In genomic region chr12:9378430-9378835, GRCh38 we compare ENCODE assay signal across 1 cellular context.
A peak's percentile ranks its signal among the peaks of the same experiment; 100 is the strongest.
TF ChIP-seq lines count a peak whose summit lies in the region.

No MANE protein-coding gene starts in this region.

TF ChIP-seq in HepG2, 621 proteins besides CTCF, POLR2A, EP300 and RAD21 (continued from another document):
- TF ChIP-seq ZNF276 (CRISPR knock-in tag; IDR thresholded peaks at IDR 0.05; ENCODE audit: low read depth) (no peak), XRCC5 (optimal IDR thresholded peaks at IDR 0.05; ENCODE audit: low read length) (peak; percentile 42), ZNF660 (CRISPR knock-in tag; IDR thresholded peaks at IDR 0.05; ENCODE audit: borderline replicate concordance, low read depth) (no peak), STAG1 (CRISPR knock-in tag; IDR thresholded peaks at IDR 0.05) (peak; percentile 87), ZNF205 (CRISPR knock-in tag; IDR thresholded peaks at IDR 0.05) (no peak), NFIB (CRISPR knock-in tag; IDR thresholded peaks at IDR 0.05; ENCODE audit: borderline replicate concordance) (no peak), ZNF776 (CRISPR knock-in tag; IDR thresholded peaks at IDR 0.05) (no peak), KDM2A (CRISPR knock-in tag; IDR thresholded peaks at IDR 0.05; ENCODE audit: borderline replicate concordance, low read depth) (0 out of 2 replicates have a peak, but pooled peaks have one; percentile 19), HIVEP1 (CRISPR knock-in tag; IDR thresholded peaks at IDR 0.05) (no peak), NR2C2 (CRISPR knock-in tag; IDR thresholded peaks at IDR 0.05; ENCODE audit: borderline replicate concordance) (no peak), ZNF768 (CRISPR knock-in tag; IDR thresholded peaks at IDR 0.05) (no peak), ZNF878 (CRISPR knock-in tag; IDR thresholded peaks at IDR 0.05) (no peak), ZNF367 (CRISPR knock-in tag; IDR thresholded peaks at IDR 0.05; ENCODE audit: borderline replicate concordance) (no peak), BCL6 (CRISPR knock-in tag; IDR thresholded peaks at IDR 0.05) (0 out of 2 replicates have a peak, but pooled peaks have one; percentile 46), CBFB (CRISPR knock-in tag; IDR thresholded peaks at IDR 0.05) (no peak)
- TF ChIP-seq, protein P1, sequence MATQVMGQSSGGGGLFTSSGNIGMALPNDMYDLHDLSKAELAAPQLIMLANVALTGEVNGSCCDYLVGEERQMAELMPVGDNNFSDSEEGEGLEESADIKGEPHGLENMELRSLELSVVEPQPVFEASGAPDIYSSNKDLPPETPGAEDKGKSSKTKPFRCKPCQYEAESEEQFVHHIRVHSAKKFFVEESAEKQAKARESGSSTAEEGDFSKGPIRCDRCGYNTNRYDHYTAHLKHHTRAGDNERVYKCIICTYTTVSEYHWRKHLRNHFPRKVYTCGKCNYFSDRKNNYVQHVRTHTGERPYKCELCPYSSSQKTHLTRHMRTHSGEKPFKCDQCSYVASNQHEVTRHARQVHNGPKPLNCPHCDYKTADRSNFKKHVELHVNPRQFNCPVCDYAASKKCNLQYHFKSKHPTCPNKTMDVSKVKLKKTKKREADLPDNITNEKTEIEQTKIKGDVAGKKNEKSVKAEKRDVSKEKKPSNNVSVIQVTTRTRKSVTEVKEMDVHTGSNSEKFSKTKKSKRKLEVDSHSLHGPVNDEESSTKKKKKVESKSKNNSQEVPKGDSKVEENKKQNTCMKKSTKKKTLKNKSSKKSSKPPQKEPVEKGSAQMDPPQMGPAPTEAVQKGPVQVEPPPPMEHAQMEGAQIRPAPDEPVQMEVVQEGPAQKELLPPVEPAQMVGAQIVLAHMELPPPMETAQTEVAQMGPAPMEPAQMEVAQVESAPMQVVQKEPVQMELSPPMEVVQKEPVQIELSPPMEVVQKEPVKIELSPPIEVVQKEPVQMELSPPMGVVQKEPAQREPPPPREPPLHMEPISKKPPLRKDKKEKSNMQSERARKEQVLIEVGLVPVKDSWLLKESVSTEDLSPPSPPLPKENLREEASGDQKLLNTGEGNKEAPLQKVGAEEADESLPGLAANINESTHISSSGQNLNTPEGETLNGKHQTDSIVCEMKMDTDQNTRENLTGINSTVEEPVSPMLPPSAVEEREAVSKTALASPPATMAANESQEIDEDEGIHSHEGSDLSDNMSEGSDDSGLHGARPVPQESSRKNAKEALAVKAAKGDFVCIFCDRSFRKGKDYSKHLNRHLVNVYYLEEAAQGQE (IDR thresholded peaks at IDR 0.05; ENCODE audit: borderline replicate concordance in 1 of 2, low read depth in 1 of 2, low read length in 2 of 2): no peak
- TF ChIP-seq, protein P2, sequence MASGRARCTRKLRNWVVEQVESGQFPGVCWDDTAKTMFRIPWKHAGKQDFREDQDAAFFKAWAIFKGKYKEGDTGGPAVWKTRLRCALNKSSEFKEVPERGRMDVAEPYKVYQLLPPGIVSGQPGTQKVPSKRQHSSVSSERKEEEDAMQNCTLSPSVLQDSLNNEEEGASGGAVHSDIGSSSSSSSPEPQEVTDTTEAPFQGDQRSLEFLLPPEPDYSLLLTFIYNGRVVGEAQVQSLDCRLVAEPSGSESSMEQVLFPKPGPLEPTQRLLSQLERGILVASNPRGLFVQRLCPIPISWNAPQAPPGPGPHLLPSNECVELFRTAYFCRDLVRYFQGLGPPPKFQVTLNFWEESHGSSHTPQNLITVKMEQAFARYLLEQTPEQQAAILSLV (CRISPR knock-in tag; IDR thresholded peaks at IDR 0.05; ENCODE audit: borderline replicate concordance): no peak
- TF ChIP-seq, protein P3, sequence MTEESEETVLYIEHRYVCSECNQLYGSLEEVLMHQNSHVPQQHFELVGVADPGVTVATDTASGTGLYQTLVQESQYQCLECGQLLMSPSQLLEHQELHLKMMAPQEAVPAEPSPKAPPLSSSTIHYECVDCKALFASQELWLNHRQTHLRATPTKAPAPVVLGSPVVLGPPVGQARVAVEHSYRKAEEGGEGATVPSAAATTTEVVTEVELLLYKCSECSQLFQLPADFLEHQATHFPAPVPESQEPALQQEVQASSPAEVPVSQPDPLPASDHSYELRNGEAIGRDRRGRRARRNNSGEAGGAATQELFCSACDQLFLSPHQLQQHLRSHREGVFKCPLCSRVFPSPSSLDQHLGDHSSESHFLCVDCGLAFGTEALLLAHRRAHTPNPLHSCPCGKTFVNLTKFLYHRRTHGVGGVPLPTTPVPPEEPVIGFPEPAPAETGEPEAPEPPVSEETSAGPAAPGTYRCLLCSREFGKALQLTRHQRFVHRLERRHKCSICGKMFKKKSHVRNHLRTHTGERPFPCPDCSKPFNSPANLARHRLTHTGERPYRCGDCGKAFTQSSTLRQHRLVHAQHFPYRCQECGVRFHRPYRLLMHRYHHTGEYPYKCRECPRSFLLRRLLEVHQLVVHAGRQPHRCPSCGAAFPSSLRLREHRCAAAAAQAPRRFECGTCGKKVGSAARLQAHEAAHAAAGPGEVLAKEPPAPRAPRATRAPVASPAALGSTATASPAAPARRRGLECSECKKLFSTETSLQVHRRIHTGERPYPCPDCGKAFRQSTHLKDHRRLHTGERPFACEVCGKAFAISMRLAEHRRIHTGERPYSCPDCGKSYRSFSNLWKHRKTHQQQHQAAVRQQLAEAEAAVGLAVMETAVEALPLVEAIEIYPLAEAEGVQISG (CRISPR knock-in tag; IDR thresholded peaks at IDR 0.05): no peak
TF ChIP-seq in HepG2: peak in this region for 6.
